10 cellular contexts compared by ENCODE assay signal in the genomic region with DNA sequence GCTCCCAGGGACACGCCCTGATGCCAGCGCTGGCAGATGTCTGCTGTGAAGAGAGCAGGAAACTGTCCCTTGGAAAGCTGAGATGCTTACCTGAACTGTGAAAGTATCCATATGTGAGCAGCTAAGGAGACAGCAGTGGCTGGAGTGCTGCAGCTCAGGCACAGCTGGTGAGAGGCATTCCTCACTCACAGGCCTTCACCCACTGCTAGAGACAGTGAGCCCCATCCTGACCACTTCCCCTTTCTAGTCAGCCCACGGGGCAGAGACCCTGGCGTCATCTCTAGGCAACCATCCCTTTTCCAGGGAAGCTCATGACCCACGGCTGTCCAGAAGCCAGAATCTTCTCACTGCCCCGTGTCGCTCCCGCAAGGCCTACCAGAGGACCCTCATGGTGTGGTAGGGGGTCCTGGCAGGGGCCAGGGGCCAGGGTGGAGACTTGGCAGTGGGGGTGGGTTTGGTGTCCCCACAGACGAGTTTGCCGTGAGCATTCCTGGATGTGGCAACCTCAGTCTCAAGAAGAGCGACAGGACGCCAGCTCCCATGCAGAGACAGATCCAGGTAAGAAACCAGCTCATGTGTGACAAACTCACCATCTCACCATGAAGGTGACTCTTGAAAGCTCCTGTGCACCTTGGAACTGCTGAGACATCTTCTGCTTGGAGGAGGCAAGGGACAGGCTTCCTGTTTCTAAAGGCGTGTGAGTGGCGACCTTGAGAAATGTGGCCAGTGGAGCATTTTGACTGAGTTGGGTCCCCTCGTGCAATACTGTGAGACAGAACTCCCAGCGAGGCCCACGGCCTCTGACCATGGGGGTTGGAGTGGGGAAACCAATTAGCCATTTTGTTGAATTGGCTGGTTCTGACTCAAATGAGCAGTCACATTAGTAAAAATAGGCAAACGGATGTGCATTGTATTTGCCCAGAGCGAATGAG. TPM values are rescaled to one million over a fixed set of nuclear protein-coding genes. Genes with fewer than 3 reads are reported as not detected.
DNase-seq lines count a peak whose midpoint lies in the region; ATAC-seq, FAIRE-seq and TF ChIP-seq lines count a peak whose summit lies in the region.
"Had no signal": no experiment of that assay in that cellular context is flagged by ENCODE, and none has a peak within 500 bp of the region (broad histone marks: within the 10 kb centered on the region; RNA-seq: fewer than 3 reads in every experiment).

Gene SCIMP (minus strand): TSS at position 216 of the 932 bp plus-strand sequence. CDS start 105 bp downstream, at position 111.

- no peaks in the 10 kb centered on the region for H3K36me3 ChIP-seq in lower lobe of right lung
- no peaks in the 10 kb centered on the region for H3K36me3 ChIP-seq in small intestine (ENCODE audit: control insufficient read depth in 2 of 2, insufficient read depth in 2 of 2, low read length in 2 of 2)

- H3K27ac ChIP-seq in lower lobe of right lung = peak within 1 kb of the TSS; percentile 46
- peak within 1 kb of the TSS in 1 of 2 donors; percentile 31 for H3K27ac ChIP-seq in small intestine (ENCODE audit: low read depth in 1 of 2, low read length in 1 of 2)

- no peak for TF ChIP-seq CTCF in lower lobe of right lung (IDR thresholded peaks at IDR 0.05)

- H3K9me3 ChIP-seq in lower lobe of right lung (no peaks in the 10 kb centered on the region), small intestine (ENCODE audit: control insufficient read depth, low read depth) (no peaks in the 10 kb centered on the region)

- WGBS in small intestine, 3 donors = 81 to 90% (median 85%) methylated on average over 19 of the region's 19 CpGs

- intact Hi-C loops in lower lobe of right lung (cut with DNase I) = no loop called here

- H3K4me3 ChIP-seq in lower lobe of right lung = peak within 1 kb of the TSS; percentile 49
- no peak within 1 kb of the TSS for H3K4me3 ChIP-seq in small intestine (ENCODE audit: low read depth in 1 of 2, low read length in 2 of 2)

- H3K4me1 ChIP-seq in lower lobe of right lung = peaks cover 15% of the 10 kb centered on the region
- H3K4me1 ChIP-seq in small intestine (ENCODE audit: control insufficient read depth in 2 of 2, insufficient read depth in 1 of 2, low read depth in 1 of 2, low read length in 1 of 2) = no peaks in the 10 kb centered on the region

- DNase-seq in NOMO-1 treated with dmso at 0.1 percent for 144 hours (lab: John Stamatoyannopoulos, UW; ENCODE audit: unreplicated experiment) = peak; percentile 60
- peak; percentile 65 for DNase-seq in lower lobe of right lung
- no peak for DNase-seq in small intestine
- no peak for DNase-seq in NCI-H146 treated with DMSO at 0.1 percent for 48 hours (lab: John Stamatoyannopoulos, UW; ENCODE audit: unreplicated experiment)
- DNase-seq in activated CD4-positive, alpha-beta T cell treated with anti-CD3 and anti-CD28 coated beads, Interleukin-2, amount 50 U/mL, for 48 hours = no peak
- DNase-seq: activated gamma-delta T cell treated with Interleukin-2 at 50 U/mL for 16 hours had no signal

- peak; percentile 64 for TF ChIP-seq POLR2A in GM10847 (IDR thresholded peaks at IDR 0.05; ENCODE audit: extremely low read depth, insufficient read length)

- FAIRE-seq in small intestine (lab: Jason Lieb, UNC) = no peak

- H3K27me3 ChIP-seq in lower lobe of right lung (ENCODE audit: low read depth) = no peaks in the 10 kb centered on the region
- H3K27me3 ChIP-seq in small intestine (ENCODE audit: control insufficient read depth in 2 of 2, insufficient read depth in 2 of 2, low read length in 2 of 2) = no peaks in the 10 kb centered on the region

- peak; percentile 74 for ATAC-seq in GM21423 (IDR thresholded peaks at IDR 0.05; ENCODE audit: unreplicated experiment)
- ATAC-seq in lower lobe of right lung = peak; percentile 65 to 81
- no peak for ATAC-seq in HG02938 (IDR thresholded peaks at IDR 0.05; ENCODE audit: unreplicated experiment)

RNA-seq across cellular contexts. Expression of gene SCIMP, which starts in this region (rescaled TPM):
- total RNA-seq in lower lobe of right lung = 35.5 TPM
- 1 to 10 TPM in 2 of 3 donors, under 1 TPM in 1; 0.22 to 4.4 (median 2.2) TPM for polyA plus RNA-seq in small intestine
- total RNA-seq: NCI-H460 had no signal

Comparison
In these comparisons a context has a peak if more than half of its experiments do, and no peak if none do; other contexts are left out.
1. DNase-seq: peak in NOMO-1 treated with dmso at 0.1 percent for 144 hours (single experiment) and lower lobe of right lung (single experiment); none in small intestine (single experiment), NCI-H146 treated with DMSO at 0.1 percent for 48 hours (single experiment) and activated CD4-positive, alpha-beta T cell treated with anti-CD3 and anti-CD28 coated beads, Interleukin-2, amount 50 U/mL, for 48 hours (0 of 2).